In the genomic region with DNA sequence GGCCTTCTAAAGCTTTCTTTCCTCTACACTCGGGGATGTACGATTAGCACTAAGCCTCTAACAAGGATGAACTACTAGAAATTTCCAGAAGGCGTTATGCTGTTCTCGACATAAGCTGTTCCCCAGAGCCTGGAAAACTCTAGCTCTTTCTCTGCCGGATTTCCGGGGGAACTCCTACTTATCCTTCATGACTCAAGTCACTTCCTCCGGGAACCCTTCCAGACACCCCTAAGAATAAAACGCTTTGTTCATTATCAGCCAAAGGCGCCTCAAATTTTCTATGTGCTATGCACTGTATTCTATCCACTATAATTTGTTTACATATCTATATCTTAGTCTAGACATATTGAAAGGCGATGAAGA, we compare ENCODE assay signal across 8 cellular contexts. TPM values are rescaled to one million over a fixed set of nuclear protein-coding genes. Genes with fewer than 3 reads are reported as not detected.
DNase-seq lines count a peak whose midpoint lies in the region; ATAC-seq and TF ChIP-seq lines count a peak whose summit lies in the region.

No MANE protein-coding gene starts in this region.

- H3K79me1 ChIP-seq in trophoblast cell (ENCODE audit: low read length): peaks cover 17% of the 10 kb centered on the region

- intact Hi-C loops in left ventricle myocardium inferior (cut with micrococcal nuclease): no loop called here

- H3K36me3 ChIP-seq in left ventricle myocardium inferior: no peaks in the 10 kb centered on the region
- H3K36me3 ChIP-seq in trophoblast cell (ENCODE audit: control insufficient read depth in 1 of 2, insufficient read depth in 2 of 2, low read length in 2 of 2): no peaks in the 10 kb centered on the region

- H3K9me3 ChIP-seq in left ventricle myocardium inferior (replicated peaks): no peaks in the 10 kb centered on the region
- H3K9me3 ChIP-seq in trophoblast cell (ENCODE audit: insufficient read depth, low read depth, low read length): no peaks in the 10 kb centered on the region

- H3K27ac ChIP-seq in left ventricle myocardium inferior (replicated peaks) (peak overlapping the region; percentile 91), trophoblast cell (ENCODE audit: low read depth, low read length) (peak overlapping the region; percentile 46)

- H3K4me2 ChIP-seq in trophoblast cell (ENCODE audit: low read length): peak overlapping the region; percentile 61

- H3K79me2 ChIP-seq in trophoblast cell (ENCODE audit: control insufficient read depth, insufficient read depth, low read length, poor library complexity): peaks cover 8% of the 10 kb centered on the region

- no peak overlapping the region for H3K23ac ChIP-seq in trophoblast cell (ENCODE audit: low read length)

- H3K14ac ChIP-seq in trophoblast cell (ENCODE audit: low read length): no peak overlapping the region

- no CpG with 5 or more reads among the region's 10 CpGs for WGBS in trophoblast cell (ENCODE audit: extremely low coverage, insufficient coverage, insufficient read length)

- H3K18ac ChIP-seq in trophoblast cell (ENCODE audit: low read length): no peak overlapping the region

- peak overlapping the region; percentile 24 for H2BK5ac ChIP-seq in trophoblast cell (ENCODE audit: low read depth, low read length, poor library complexity)

- H3K4ac ChIP-seq in trophoblast cell (ENCODE audit: low read depth, low read length): no peak overlapping the region

- peak overlapping the region; percentile 77 for H4K8ac ChIP-seq in trophoblast cell (ENCODE audit: low read depth, low read length)

- H3K4me1 ChIP-seq in left ventricle myocardium inferior (peaks cover 77% of the 10 kb centered on the region), trophoblast cell (ENCODE audit: control insufficient read depth in 1 of 2, insufficient read depth in 2 of 2, low read length in 2 of 2) (peaks cover 9 to 11% of the 10 kb centered on the region in 2 experiments)

- peak overlapping the region; percentile 61 for H2AFZ ChIP-seq in trophoblast cell (ENCODE audit: insufficient read depth, low read length, poor library complexity)

- H3K9ac ChIP-seq in trophoblast cell (ENCODE audit: low read length): peak overlapping the region; percentile 71

- TF ChIP-seq CTCF in left ventricle myocardium inferior (IDR thresholded peaks at IDR 0.05; ENCODE audit: borderline replicate concordance): no peak

- DNase-seq in ELR (ENCODE audit: low read depth) (peak; percentile 84), M059J (ENCODE audit: low read depth) (peak; percentile 82), amniotic stem cell (lab: John Stamatoyannopoulos, UW) (peak; percentile 46), left ventricle myocardium inferior (no peak), trophoblast cell (peak in 1 of 2 donors; percentile 48), MV-4-11 (lab: John Stamatoyannopoulos, UW) (no peak)
- no peak for DNase-seq in NK-92 treated with Interleukin-12 subunit alpha and Interleukin-12 subunit beta, amount 100 ng/mL, for 24 hours (lab: John Stamatoyannopoulos, UW)

- ATAC-seq in HG03571 (IDR thresholded peaks at IDR 0.05; ENCODE audit: unreplicated experiment): no peak

- H4K12ac ChIP-seq in trophoblast cell (ENCODE audit: low read depth, low read length): no peak overlapping the region

- H3K4me3 ChIP-seq in left ventricle myocardium inferior (peak overlapping the region; percentile 78), trophoblast cell (ENCODE audit: low read depth, low read length) (no peak overlapping the region)

- no peak overlapping the region for H2AK5ac ChIP-seq in trophoblast cell (ENCODE audit: low read length)

- H2BK12ac ChIP-seq in trophoblast cell (ENCODE audit: low read length): no peak overlapping the region

- H3K27me3 ChIP-seq in left ventricle myocardium inferior (ENCODE audit: low read depth) (no peaks in the 10 kb centered on the region), trophoblast cell (ENCODE audit: insufficient read depth, low read length) (no peaks in the 10 kb centered on the region)

- no peak overlapping the region for H4K91ac ChIP-seq in trophoblast cell (ENCODE audit: low read depth, low read length)

- H2BK120ac ChIP-seq in trophoblast cell (ENCODE audit: insufficient read depth, low read length, poor library complexity): no peak overlapping the region

RNA-seq across cellular contexts. Expression of gene SNAP23, which starts 0.5 kb away (rescaled TPM):
- 55.9 and 96.5 TPM in 2 replicates for total RNA-seq in M059J (2014; rRNA removed; shearing (Covaris generic))
- total RNA-seq in left ventricle myocardium inferior: 34.1 TPM
- 60.5 and 62.5 TPM in 2 replicates for polyA plus RNA-seq in trophoblast cell (2013)

RNA-seq across cellular contexts. Expression of gene ZNF106, which starts 4.0 kb away (rescaled TPM):
- total RNA-seq in M059J (2014; rRNA removed; shearing (Covaris generic)): 13.8 and 27.8 TPM in 2 replicates
- total RNA-seq in left ventricle myocardium inferior: 680 TPM
- polyA plus RNA-seq in trophoblast cell (2013): 20.0 and 20.5 TPM in 2 replicates

RNA-seq across cellular contexts. Expression of gene LRRC57, which starts 53.6 kb away (rescaled TPM):
- total RNA-seq in M059J (2014; rRNA removed; shearing (Covaris generic)): 14.8 and 16.8 TPM in 2 replicates
- total RNA-seq in left ventricle myocardium inferior: 15.0 TPM
- polyA plus RNA-seq in trophoblast cell (2013): 11.8 and 12.3 TPM in 2 replicates

RNA-seq across cellular contexts. Expression of gene HAUS2, which starts 53.7 kb away (rescaled TPM):
- total RNA-seq in M059J (2014; rRNA removed; shearing (Covaris generic)): 62.4 and 138 TPM in 2 replicates
- total RNA-seq in left ventricle myocardium inferior: 9.9 TPM
- 15.7 and 16.8 TPM in 2 replicates for polyA plus RNA-seq in trophoblast cell (2013)

Comparison
In these comparisons a context has a peak if more than half of its experiments do, and no peak if none do; other contexts are left out.
1. DNase-seq: peak in ELR (single experiment), M059J (single experiment) and amniotic stem cell (single experiment); none in left ventricle myocardium inferior (single experiment), MV-4-11 (single experiment) and NK-92 treated with Interleukin-12 subunit alpha and Interleukin-12 subunit beta, amount 100 ng/mL, for 24 hours (single experiment).
2. RNA of gene ZNF106, which starts 4.0 kb away (total RNA-seq): 680 TPM in left ventricle myocardium inferior (single experiment); 13.8 to 27.8 TPM in M059J; every median in the first group is over 10 times any median in the second.